19 cellular contexts compared by ENCODE assay signal in genomic region chr17:10243905-10244844, GRCh38. TPM values are rescaled to one million over a fixed set of nuclear protein-coding genes. Genes with fewer than 3 reads are reported as not detected.
DNase-seq lines count a peak whose midpoint lies in the region; ATAC-seq and TF ChIP-seq lines count a peak whose summit lies in the region.
"Had no signal": no experiment of that assay in that cellular context is flagged by ENCODE, and none has a peak within 500 bp of the region (broad histone marks: within the 10 kb centered on the region; RNA-seq: fewer than 3 reads in every experiment).

No MANE protein-coding gene starts in this region.

- no TSS peak for BruUV-seq in A673 (replicated peaks; lab: Mats Ljungman, UMichigan)

- no peak overlapping the region for H3K4me3 ChIP-seq in A673 (ENCODE audit: low read depth, low read length, poor library complexity, severe bottlenecking)
- H3K4me3 ChIP-seq: gastrocnemius medialis had no signal

- H3K4me1 ChIP-seq in A673 (ENCODE audit: insufficient read depth, low read length, poor library complexity, severe bottlenecking), result no peaks in the 10 kb centered on the region
- H3K4me1 ChIP-seq: gastrocnemius medialis had no signal

- peak; percentile 2 for DNase-seq in A673 (ENCODE audit: low spot score)
- peak; percentile 56 for DNase-seq in HT1080 (ENCODE audit: low read depth)
- DNase-seq in fibroblast of the conjunctiva (ENCODE audit: low read depth), result peak; percentile 46
- peak; percentile 8 for DNase-seq in occipital lobe (lab: John Stamatoyannopoulos, UW)
- no peak for DNase-seq in iPS-NIHi11 (ENCODE audit: low spot score)
- DNase-seq in NCI-H2196 (lab: John Stamatoyannopoulos, UW; ENCODE audit: unreplicated experiment), result no peak
- DNase-seq in effector CD8-positive, alpha-beta T cell (lab: John Stamatoyannopoulos, UW), result no peak
- DNase-seq in left colon, result no peak
- DNase-seq: activated CD4-positive, CD25-positive, alpha-beta regulatory T cell treated with anti-CD3 and anti-CD28 coated beads, Interleukin-2, amount 50 U/mL, for 72 hours; activated naive CD4-positive, alpha-beta T cell treated with anti-CD3 and anti-CD28 coated beads, Interleukin-2, amount 50 U/mL, for 16 hours; brain microvascular endothelial cell; effector CD4-positive, alpha-beta T cell; gastrocnemius medialis; kidney glomerular epithelial cell; naive thymus-derived CD4-positive, alpha-beta T cell; NCI-H1694 treated with DMSO at 0.1 percent for 48 hours; RPMI8226; stimulated activated CD4-positive, alpha-beta T cell treated with anti-CD3 and anti-CD28 coated beads, Interleukin-4, amount 100 ng/mL, for 1 hour had no signal

- no peaks in the 10 kb centered on the region for H3K27me3 ChIP-seq in A673 (replicated peaks; ENCODE audit: insufficient read depth, low read depth, low read length, poor library complexity)
- H3K27me3 ChIP-seq: brain microvascular endothelial cell, gastrocnemius medialis had no signal

- no peaks in the 10 kb centered on the region for H3K9me3 ChIP-seq in A673 (ENCODE audit: low read depth, low read length, poor library complexity, severe bottlenecking)
- H3K9me3 ChIP-seq: gastrocnemius medialis had no signal

- no peak overlapping the region for H3K27ac ChIP-seq in A673 (ENCODE audit: low read depth, low read length, poor library complexity, severe bottlenecking)
- H3K27ac ChIP-seq: brain microvascular endothelial cell, gastrocnemius medialis, HL-60 had no signal

- CTCF ChIA-PET in A673 (lab: Charles Lee), result interaction anchor here (0.6 kb wide), 1 partner anchor 9 kb away, joined by 3 read pairs; no protein-coding TSS in a partner anchor

- POLR2A ChIA-PET in A673 (lab: Charles Lee; ENCODE audit: low non-redundant PET), result no interaction called here

- intact Hi-C loops in A673 (cut with micrococcal nuclease; ENCODE audit: unreplicated experiment), result no loop called here
- intact Hi-C loops in left colon (cut with DNase I, micrococcal nuclease), result no loop called here

- no peaks in the 10 kb centered on the region for H3K36me3 ChIP-seq in A673 (ENCODE audit: insufficient read depth, low read length, poor library complexity, severe bottlenecking)
- H3K36me3 ChIP-seq: brain microvascular endothelial cell, gastrocnemius medialis had no signal

- no peak for ATAC-seq in left colon
- ATAC-seq: naive thymus-derived CD4-positive, alpha-beta T cell had no signal

- no peak for TF ChIP-seq CTCF in A673 (conservative IDR thresholded peaks at IDR 0.05; ENCODE audit: low read depth, low read length)

RNA-seq across cellular contexts. Expression of gene GAS7, which starts 45.8 kb away (rescaled TPM):
- total RNA-seq in A673 (2021) (2.3 and 2.8 TPM in 2 replicates), occipital lobe (80.2 TPM), left colon (10 to 100 TPM in 1 of 2 donors, 1 to 10 TPM in 1; 6.3 to 22.9 TPM)
- total RNA-seq in HT1080 (2014; rRNA removed; shearing (Covaris generic)), result 0.76 TPM in 1 of 2 replicates, not detected in the other
- 0.02 and 0.07 TPM in 2 replicates for polyA plus RNA-seq in HT1080 (2015; cell fraction: cytosol; rRNA removed)
- polyA plus RNA-seq in HT1080 (2015; cell fraction: nucleus; rRNA removed), result 0.33 TPM in 1 of 2 replicates, not detected in the other

Comparison
In these comparisons a context has a peak if more than half of its experiments do, and no peak if none do; other contexts are left out.
1. DNase-seq: peak in A673 (single experiment), HT1080 (single experiment), fibroblast of the conjunctiva (single experiment) and occipital lobe (single experiment); none in iPS-NIHi11 (single experiment), NCI-H2196 (single experiment), effector CD8-positive, alpha-beta T cell (single experiment) and left colon (0 of 2).